12 cellular contexts compared by ENCODE assay signal in genomic region chr2:218317232-218317630, GRCh38. TPM values are rescaled to one million over a fixed set of nuclear protein-coding genes. Genes with fewer than 3 reads are reported as not detected.
DNase-seq lines count a peak whose midpoint lies in the region; ATAC-seq and TF ChIP-seq lines count a peak whose summit lies in the region.
"Had no signal": no experiment of that assay in that cellular context is flagged by ENCODE, and none has a peak within 500 bp of the region (broad histone marks: within the 10 kb centered on the region; RNA-seq: fewer than 3 reads in every experiment).

No MANE protein-coding gene starts in this region.

- H3K79me2 ChIP-seq in DND-41 (ENCODE audit: insufficient read depth, low read length): no peaks in the 10 kb centered on the region

- peak overlapping the region; percentile 64; the same call in 1 of the 2 replicates for H3K4me2 ChIP-seq in DND-41 (ENCODE audit: insufficient read depth, low read length)

- peaks cover 2% of the 10 kb centered on the region for H3K36me3 Mint-ChIP-seq in T-helper 17 cell (ENCODE audit: low read depth)

- peak overlapping the region; percentile 85 for H3K27ac ChIP-seq in DND-41 (ENCODE audit: low read length)
- peak overlapping the region; percentile 67 for H3K27ac ChIP-seq in lower lobe of right lung
- no peak overlapping the region for H3K27ac ChIP-seq in SJCRH30
- H3K27ac ChIP-seq: esophagus squamous epithelium had no signal

- peak overlapping the region; percentile 43 for H3K9ac ChIP-seq in DND-41 (ENCODE audit: low read depth, low read length)

- intact Hi-C loops in lower lobe of right lung (cut with DNase I): no loop called here

- H3K4me1 ChIP-seq in DND-41 (ENCODE audit: insufficient read depth, low read length): peaks cover 26% of the 10 kb centered on the region
- H3K4me1 ChIP-seq in lower lobe of right lung: peaks cover 13% of the 10 kb centered on the region
- peaks cover 9% of the 10 kb centered on the region for H3K4me1 ChIP-seq in SJCRH30

- no peaks in the 10 kb centered on the region for H3K9me3 ChIP-seq in DND-41 (ENCODE audit: insufficient read depth, low read length, severe bottlenecking)
- H3K9me3 ChIP-seq in T-helper 17 cell (ENCODE audit: control insufficient read depth, low read length, poor library complexity, severe bottlenecking): no peaks in the 10 kb centered on the region
- H3K9me3 ChIP-seq in lower lobe of right lung: no peaks in the 10 kb centered on the region
- no peaks in the 10 kb centered on the region for H3K9me3 ChIP-seq in SJCRH30 (replicated peaks)
- H3K9me3 ChIP-seq: esophagus squamous epithelium had no signal

- H3K4me3 ChIP-seq in DND-41 (ENCODE audit: low read depth in 1 of 2, low read length in 2 of 2): peak overlapping the region in 1 of 2 experiments; percentile 45; a peak in 1 of 4 replicates
- H3K4me3 ChIP-seq in lower lobe of right lung: no peak overlapping the region
- H3K4me3 ChIP-seq in SJCRH30: no peak overlapping the region
- H3K4me3 ChIP-seq: esophagus squamous epithelium had no signal

- no peak overlapping the region for H2AFZ ChIP-seq in DND-41 (ENCODE audit: low read depth, low read length)

- ATAC-seq in DND-41 (ENCODE audit: insufficient read depth, low read depth): no peak
- no peak for ATAC-seq in T-helper 17 cell
- no peak for ATAC-seq in lower lobe of right lung

- H3K36me3 ChIP-seq in DND-41 (ENCODE audit: insufficient read depth, low read length): no peaks in the 10 kb centered on the region
- H3K36me3 ChIP-seq in lower lobe of right lung: no peaks in the 10 kb centered on the region
- H3K36me3 ChIP-seq in SJCRH30: no peaks in the 10 kb centered on the region
- H3K36me3 ChIP-seq: esophagus squamous epithelium had no signal

- no peaks in the 10 kb centered on the region for H4K20me1 ChIP-seq in DND-41 (ENCODE audit: insufficient read depth, low read length)

- no peak overlapping the region for H3K4me3 Mint-ChIP-seq in T-helper 17 cell

- H3K4me1 Mint-ChIP-seq in T-helper 17 cell: peaks cover 26% of the 10 kb centered on the region

- no peaks in the 10 kb centered on the region for H3K27me3 Mint-ChIP-seq in T-helper 17 cell

- DNase-seq in DND-41: no peak
- DNase-seq in T-helper 17 cell: no peak
- DNase-seq in lower lobe of right lung: no peak
- no peak for DNase-seq in SJCRH30
- no peak for DNase-seq in dedifferentiated amniotic fluid mesenchymal stem cell (ENCODE audit: extremely low spot score)
- DNase-seq: esophagus squamous epithelium, KG1, left ventricle myocardium superior, NCI-H146, NCI-H524 had no signal

- H3K27me3 ChIP-seq in DND-41 (ENCODE audit: insufficient read depth, low read length, poor library complexity) (no peaks in the 10 kb centered on the region), lower lobe of right lung (ENCODE audit: low read depth) (no peaks in the 10 kb centered on the region), SJCRH30 (no peaks in the 10 kb centered on the region)
- H3K27me3 ChIP-seq: esophagus squamous epithelium had no signal

- peak overlapping the region; percentile 87 for H3K27ac Mint-ChIP-seq in T-helper 17 cell

- no peak for TF ChIP-seq CTCF in DND-41 (IDR thresholded peaks at IDR 0.05; ENCODE audit: borderline replicate concordance, extremely low read depth, low read length, poor library complexity, severe bottlenecking)
- TF ChIP-seq CTCF in lower lobe of right lung (IDR thresholded peaks at IDR 0.05): no peak

RNA-seq across cellular contexts. Expression of gene TMBIM1, which starts 24.9 kb away (rescaled TPM):
- total RNA-seq in T-helper 17 cell (100 to 1,000 TPM in 1 of 2 donors, 10 to 100 TPM in 1; 97.4 to 121 TPM), lower lobe of right lung (300 TPM)
- total RNA-seq in SJCRH30 (2014; rRNA removed; shearing (Covaris generic)): 10.3 and 11.2 TPM in 2 replicates

RNA-seq across cellular contexts. Expression of gene CATIP, which starts 39.4 kb away (rescaled TPM):
- total RNA-seq in T-helper 17 cell (not detected), lower lobe of right lung (5.6 TPM)
- not detected in 2 replicates for total RNA-seq in SJCRH30 (2014; rRNA removed; shearing (Covaris generic))
- total RNA-seq: esophagus squamous epithelium; H4; left ventricle myocardium superior; T-helper 1 cell treated with Interleukin-12 subunit alpha and Interleukin-12 subunit beta and Interleukin-4 antibody, amounts not matched to agents 30 ng/mL and 1 ng/mL, for 36 hours had no signal

RNA-seq across cellular contexts. Expression of gene PNKD, which starts 46.9 kb away (rescaled TPM):
- total RNA-seq in T-helper 17 cell (10 to 100 TPM; 21.1 to 31.2 TPM), lower lobe of right lung (65.8 TPM)
- total RNA-seq in SJCRH30 (2014; rRNA removed; shearing (Covaris generic)): 49.8 and 57.9 TPM in 2 replicates

RNA-seq across cellular contexts. Expression of gene AAMP, which starts 47.3 kb away (rescaled TPM):
- total RNA-seq in T-helper 17 cell (10 to 100 TPM; 46.8 to 47.0 TPM), lower lobe of right lung (58.8 TPM)
- 125 and 149 TPM in 2 replicates for total RNA-seq in SJCRH30 (2014; rRNA removed; shearing (Covaris generic))

RNA-seq across cellular contexts. Expression of gene GPBAR1, which starts 56.4 kb away (rescaled TPM):
- total RNA-seq in T-helper 17 cell: 1 to 10 TPM; 1.5 to 2.7 TPM
- total RNA-seq in lower lobe of right lung: 4.6 TPM
- 0.24 and 0.25 TPM in 2 replicates for total RNA-seq in SJCRH30 (2014; rRNA removed; shearing (Covaris generic))
